ENCODE assay signal across 12 cellular contexts in the genomic region with DNA sequence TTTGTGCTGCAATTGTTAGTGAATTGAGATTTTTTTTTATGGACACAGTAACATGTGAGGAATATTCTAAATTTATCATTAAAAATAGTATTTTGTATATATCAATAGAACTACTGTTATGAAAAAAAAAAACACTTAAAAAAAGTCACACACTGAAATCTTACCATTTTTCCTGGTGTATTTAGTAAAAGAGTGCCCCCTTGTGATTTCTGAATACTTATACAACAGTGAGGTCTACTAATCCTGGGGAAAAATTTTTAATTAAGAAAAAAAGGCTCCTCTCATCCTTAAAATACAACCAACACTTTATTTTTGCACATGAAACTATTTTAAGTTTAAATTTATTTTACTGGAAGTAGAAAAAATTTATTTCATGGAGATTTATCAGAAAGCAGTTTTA. TPM values are rescaled to one million over a fixed set of nuclear protein-coding genes. Genes with fewer than 3 reads are reported as not detected.
DNase-seq lines count a peak whose midpoint lies in the region; TF ChIP-seq lines count a peak whose summit lies in the region.
"Had no signal": no experiment of that assay in that cellular context is flagged by ENCODE, and none has a peak within 500 bp of the region (broad histone marks: within the 10 kb centered on the region; RNA-seq: fewer than 3 reads in every experiment).

No MANE protein-coding gene starts in this region.

- no peaks in the 10 kb centered on the region for H3K36me3 ChIP-seq in hepatocyte (replicated peaks; ENCODE audit: insufficient read depth, low read depth)

- H2AFZ ChIP-seq in hepatocyte, result no peak overlapping the region
- H2AFZ ChIP-seq: GM23248 had no signal

- no peak overlapping the region for H3K4me3 ChIP-seq in hepatocyte
- H3K4me3 ChIP-seq: GM23248 had no signal

- DNase-seq in AML-193 (lab: John Stamatoyannopoulos, UW) (peak; percentile 8 to 10), SK-MEL-5 (ENCODE audit: low read depth, low spot score) (peak; percentile 61), hepatocyte (ENCODE audit: low spot score) (peak; percentile 33), 8988T (no peak), ecto neural progenitor cell (ENCODE audit: low spot score) (no peak)
- no peak for DNase-seq in central memory CD4-positive, alpha-beta T cell
- DNase-seq in activated effector memory CD4-positive, alpha-beta T cell treated with anti-CD3 and anti-CD28 coated beads, Interleukin-2, amount 50 U/mL, for 16 hours, result no peak
- DNase-seq: EL, GM23248 had no signal

- H4K20me1 ChIP-seq in hepatocyte (ENCODE audit: insufficient read depth, poor library complexity, severe bottlenecking), result no peaks in the 10 kb centered on the region

- peak; percentile 61 for TF ChIP-seq RAD21 in Ishikawa (IDR thresholded peaks at IDR 0.05; ENCODE audit: low read depth)

- no peak for TF ChIP-seq EP300 in Ishikawa (IDR thresholded peaks at IDR 0.05; ENCODE audit: borderline replicate concordance)

- peak; percentile 70 for TF ChIP-seq CTCF in hepatocyte (IDR thresholded peaks at IDR 0.05; ENCODE audit: poor library complexity)

- H3K4me2 ChIP-seq in hepatocyte, result no peak overlapping the region

- no peaks in the 10 kb centered on the region for H3K4me1 ChIP-seq in hepatocyte (ENCODE audit: insufficient read depth)

- H3K9me2 ChIP-seq in hepatocyte (replicated peaks; ENCODE audit: insufficient read depth), result no peaks in the 10 kb centered on the region

- no peaks in the 10 kb centered on the region for H3K79me2 ChIP-seq in hepatocyte

- H3K27ac ChIP-seq in hepatocyte, result no peak overlapping the region
- H3K27ac ChIP-seq: GM23248 had no signal

- H3K9me3 ChIP-seq in hepatocyte (ENCODE audit: low read depth), result no peaks in the 10 kb centered on the region

- in situ Hi-C loops in SK-MEL-5 (cut with HindIII; ENCODE audit: low pct_unique_long_range_greater_than_20kb, low sequenced_read_pairs), result no loop called here

- no peaks in the 10 kb centered on the region for H3K27me3 ChIP-seq in hepatocyte

TF ChIP-seq in Ishikawa, 13 proteins besides CTCF, POLR2A, EP300 and RAD21:
- TF ChIP-seq ZBTB7A (IDR thresholded peaks at IDR 0.05; ENCODE audit: low read depth), result no peak
- TF ChIP-seq, protein P1, sequence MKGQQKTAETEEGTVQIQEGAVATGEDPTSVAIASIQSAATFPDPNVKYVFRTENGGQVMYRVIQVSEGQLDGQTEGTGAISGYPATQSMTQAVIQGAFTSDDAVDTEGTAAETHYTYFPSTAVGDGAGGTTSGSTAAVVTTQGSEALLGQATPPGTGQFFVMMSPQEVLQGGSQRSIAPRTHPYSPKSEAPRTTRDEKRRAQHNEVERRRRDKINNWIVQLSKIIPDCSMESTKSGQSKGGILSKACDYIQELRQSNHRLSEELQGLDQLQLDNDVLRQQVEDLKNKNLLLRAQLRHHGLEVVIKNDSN (IDR thresholded peaks at IDR 0.05), result no peak
- TF ChIP-seq TEAD4 (IDR thresholded peaks at IDR 0.05), result no peak
- TF ChIP-seq TCF12 (IDR thresholded peaks at IDR 0.05; ENCODE audit: low read depth), result no peak
- TF ChIP-seq CREB1 (IDR thresholded peaks at IDR 0.05; ENCODE audit: low read depth), result no peak
- TF ChIP-seq FOXM1 (IDR thresholded peaks at IDR 0.05; ENCODE audit: borderline replicate concordance, low read depth), result no peak
- TF ChIP-seq TAF1 (IDR thresholded peaks at IDR 0.05; ENCODE audit: low read depth), result no peak
- no peak for TF ChIP-seq EGR1 (IDR thresholded peaks at IDR 0.05)
- TF ChIP-seq, protein P2, sequence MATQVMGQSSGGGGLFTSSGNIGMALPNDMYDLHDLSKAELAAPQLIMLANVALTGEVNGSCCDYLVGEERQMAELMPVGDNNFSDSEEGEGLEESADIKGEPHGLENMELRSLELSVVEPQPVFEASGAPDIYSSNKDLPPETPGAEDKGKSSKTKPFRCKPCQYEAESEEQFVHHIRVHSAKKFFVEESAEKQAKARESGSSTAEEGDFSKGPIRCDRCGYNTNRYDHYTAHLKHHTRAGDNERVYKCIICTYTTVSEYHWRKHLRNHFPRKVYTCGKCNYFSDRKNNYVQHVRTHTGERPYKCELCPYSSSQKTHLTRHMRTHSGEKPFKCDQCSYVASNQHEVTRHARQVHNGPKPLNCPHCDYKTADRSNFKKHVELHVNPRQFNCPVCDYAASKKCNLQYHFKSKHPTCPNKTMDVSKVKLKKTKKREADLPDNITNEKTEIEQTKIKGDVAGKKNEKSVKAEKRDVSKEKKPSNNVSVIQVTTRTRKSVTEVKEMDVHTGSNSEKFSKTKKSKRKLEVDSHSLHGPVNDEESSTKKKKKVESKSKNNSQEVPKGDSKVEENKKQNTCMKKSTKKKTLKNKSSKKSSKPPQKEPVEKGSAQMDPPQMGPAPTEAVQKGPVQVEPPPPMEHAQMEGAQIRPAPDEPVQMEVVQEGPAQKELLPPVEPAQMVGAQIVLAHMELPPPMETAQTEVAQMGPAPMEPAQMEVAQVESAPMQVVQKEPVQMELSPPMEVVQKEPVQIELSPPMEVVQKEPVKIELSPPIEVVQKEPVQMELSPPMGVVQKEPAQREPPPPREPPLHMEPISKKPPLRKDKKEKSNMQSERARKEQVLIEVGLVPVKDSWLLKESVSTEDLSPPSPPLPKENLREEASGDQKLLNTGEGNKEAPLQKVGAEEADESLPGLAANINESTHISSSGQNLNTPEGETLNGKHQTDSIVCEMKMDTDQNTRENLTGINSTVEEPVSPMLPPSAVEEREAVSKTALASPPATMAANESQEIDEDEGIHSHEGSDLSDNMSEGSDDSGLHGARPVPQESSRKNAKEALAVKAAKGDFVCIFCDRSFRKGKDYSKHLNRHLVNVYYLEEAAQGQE (IDR thresholded peaks at IDR 0.05; ENCODE audit: low read depth), result no peak
- no peak for TF ChIP-seq YY1 (IDR thresholded peaks at IDR 0.05; ENCODE audit: low read depth)
- TF ChIP-seq CEBPB (IDR thresholded peaks at IDR 0.05), result no peak
- no peak for TF ChIP-seq NFIC (IDR thresholded peaks at IDR 0.05)
- TF ChIP-seq, protein P3, sequence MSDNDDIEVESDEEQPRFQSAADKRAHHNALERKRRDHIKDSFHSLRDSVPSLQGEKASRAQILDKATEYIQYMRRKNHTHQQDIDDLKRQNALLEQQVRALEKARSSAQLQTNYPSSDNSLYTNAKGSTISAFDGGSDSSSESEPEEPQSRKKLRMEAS (IDR thresholded peaks at IDR 0.05), result no peak

RNA-seq across cellular contexts. Expression of a gene that starts 56.4 kb away (rescaled TPM):
- total RNA-seq in SK-MEL-5 (2014; rRNA removed; shearing (Covaris generic)), result not detected in 2 replicates
- not detected in 2 replicates for polyA plus RNA-seq in SK-MEL-5 (2015; cell fraction: cytosol; rRNA removed)
- polyA plus RNA-seq in SK-MEL-5 (2015; cell fraction: nucleus; rRNA removed), result not detected in 2 replicates
- 3.4 and 4.1 TPM in 2 replicates for total RNA-seq in hepatocyte
- polyA plus RNA-seq in hepatocyte, result 0.55 and 3.0 TPM in 2 replicates
- total RNA-seq: activated T-helper 2 cell treated with anti-CD3 and anti-CD28 coated beads, Interferon-gamma antibody, Interleukin-2, Interleukin-4, amounts not matched to agents 10 μg/mL and 5 μg/mL and 100 μg/mL, durations not matched to agents 14 hours and 24 hours and 36 hours; GM23248; lung microvascular endothelial cell had no signal
- polyA plus RNA-seq: GM23248 had no signal

Comparison
In these comparisons a context has a peak if more than half of its experiments do, and no peak if none do; other contexts are left out.
1. DNase-seq: peak in AML-193 (2 of 2), SK-MEL-5 (single experiment) and hepatocyte (single experiment); none in central memory CD4-positive, alpha-beta T cell (single experiment), 8988T (single experiment), ecto neural progenitor cell (single experiment) and activated effector memory CD4-positive, alpha-beta T cell treated with anti-CD3 and anti-CD28 coated beads, Interleukin-2, amount 50 U/mL, for 16 hours (single experiment).